In the genomic region with DNA sequence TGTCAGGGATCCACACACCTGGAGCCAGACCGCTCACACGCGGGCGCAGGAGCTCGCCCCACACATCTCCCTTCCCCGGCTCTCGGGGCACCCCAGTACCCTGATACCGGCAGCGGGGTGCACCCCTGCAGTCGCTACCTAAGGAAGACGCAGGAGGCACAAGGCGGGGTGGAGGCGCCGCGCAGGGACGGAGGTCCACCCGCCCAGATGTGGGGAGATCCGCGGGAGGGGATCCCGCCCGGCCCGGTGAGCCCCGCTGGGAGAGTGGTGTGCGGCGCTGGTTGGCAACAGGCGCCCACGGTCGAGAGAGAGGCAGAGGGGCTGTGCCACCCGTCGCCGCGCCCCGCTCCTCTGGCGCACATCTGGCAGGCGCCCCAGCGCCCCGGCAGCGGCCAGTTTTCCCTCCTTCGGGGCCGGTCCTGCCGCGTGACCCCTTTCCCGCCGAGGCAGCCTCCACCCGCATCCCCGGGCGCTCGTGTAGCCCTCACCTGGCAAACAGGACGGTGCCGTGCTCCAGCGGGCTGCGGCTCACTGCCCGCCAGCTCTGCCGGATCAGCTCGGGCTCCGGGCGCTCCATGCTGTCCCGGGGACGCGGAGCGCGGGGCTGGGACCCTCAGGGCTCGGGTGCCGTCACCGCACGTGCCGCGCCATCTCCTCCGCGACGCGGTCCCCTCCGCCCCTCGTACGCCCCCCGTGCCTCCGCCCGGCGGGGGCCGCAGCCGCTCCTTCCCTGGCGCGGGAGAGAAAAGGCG, we compare ENCODE assay signal across 2 cellular contexts.
TF ChIP-seq lines count a peak whose summit lies in the region.

No MANE protein-coding gene starts in this region.

TF ChIP-seq in A549, 52 proteins besides CTCF, POLR2A, EP300 and RAD21:
- TF ChIP-seq, protein P1, sequence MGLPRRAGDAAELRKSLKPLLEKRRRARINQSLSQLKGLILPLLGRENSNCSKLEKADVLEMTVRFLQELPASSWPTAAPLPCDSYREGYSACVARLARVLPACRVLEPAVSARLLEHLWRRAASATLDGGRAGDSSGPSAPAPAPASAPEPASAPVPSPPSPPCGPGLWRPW (IDR thresholded peaks at IDR 0.05): no peak
- TF ChIP-seq FOXS1 (CRISPR knock-in tag; IDR thresholded peaks at IDR 0.05) (no peak), FOSL2 (IDR thresholded peaks at IDR 0.05) (no peak), FOSL2 (CRISPR knock-in tag; IDR thresholded peaks at IDR 0.05) (no peak), RFX5 (IDR thresholded peaks at IDR 0.05) (no peak), RNF2 (IDR thresholded peaks at IDR 0.05; ENCODE audit: borderline replicate concordance, low read depth) (no peak)

TF ChIP-seq in H1, 55 proteins besides CTCF, POLR2A, EP300 and RAD21:
- TF ChIP-seq SRF (IDR thresholded peaks at IDR 0.05; ENCODE audit: low read depth, low read length) (no peak), SIX5 (IDR thresholded peaks at IDR 0.05; ENCODE audit: low read depth, low read length) (no peak), SP2 (IDR thresholded peaks at IDR 0.05; ENCODE audit: low read length) (no peak), EGR1 (IDR thresholded peaks at IDR 0.05; ENCODE audit: borderline replicate concordance, low read depth, low read length) (no peak), ZNF274 (IDR thresholded peaks at IDR 0.05; ENCODE audit: borderline replicate concordance, extremely low read depth, low read length) (no peak), JUND (IDR thresholded peaks at IDR 0.05; ENCODE audit: low read length) (no peak), SP4 (IDR thresholded peaks at IDR 0.05; ENCODE audit: low read length) (no peak), SUZ12 (IDR thresholded peaks at IDR 0.05; ENCODE audit: low read length) (peak; percentile 91), EZH2 (IDR thresholded peaks at IDR 0.05; ENCODE audit: low read depth, low read length, severe bottlenecking) (peak; percentile 92), MAFK (IDR thresholded peaks at IDR 0.05; ENCODE audit: low read depth, low read length) (no peak), GTF2F1 (IDR thresholded peaks at IDR 0.05; ENCODE audit: borderline replicate concordance, low read depth, low read length) (no peak), BACH1 (IDR thresholded peaks at IDR 0.05; ENCODE audit: low read length) (no peak), RNF2 (IDR thresholded peaks at IDR 0.05; ENCODE audit: borderline replicate concordance, low read depth, low read length, missing control alignments, poor library complexity, severe bottlenecking) (no peak), GABPA (IDR thresholded peaks at IDR 0.05; ENCODE audit: borderline replicate concordance, insufficient read depth, low read length) (peak; percentile 74; the same call in 1 of the 2 replicates), KDM4A (IDR thresholded peaks at IDR 0.05; ENCODE audit: low read depth, low read length, severe bottlenecking) (peak; percentile 65), SIRT6 (IDR thresholded peaks at IDR 0.05; ENCODE audit: low read length) (no peak), HDAC2 (IDR thresholded peaks at IDR 0.05; ENCODE audit: borderline replicate concordance in 1 of 2, low read depth in 2 of 2, low read length in 2 of 2) (no peak), FOSL1 (IDR thresholded peaks at IDR 0.05; ENCODE audit: insufficient read depth, low read depth, low read length) (no peak)
- TF ChIP-seq, protein P2, sequence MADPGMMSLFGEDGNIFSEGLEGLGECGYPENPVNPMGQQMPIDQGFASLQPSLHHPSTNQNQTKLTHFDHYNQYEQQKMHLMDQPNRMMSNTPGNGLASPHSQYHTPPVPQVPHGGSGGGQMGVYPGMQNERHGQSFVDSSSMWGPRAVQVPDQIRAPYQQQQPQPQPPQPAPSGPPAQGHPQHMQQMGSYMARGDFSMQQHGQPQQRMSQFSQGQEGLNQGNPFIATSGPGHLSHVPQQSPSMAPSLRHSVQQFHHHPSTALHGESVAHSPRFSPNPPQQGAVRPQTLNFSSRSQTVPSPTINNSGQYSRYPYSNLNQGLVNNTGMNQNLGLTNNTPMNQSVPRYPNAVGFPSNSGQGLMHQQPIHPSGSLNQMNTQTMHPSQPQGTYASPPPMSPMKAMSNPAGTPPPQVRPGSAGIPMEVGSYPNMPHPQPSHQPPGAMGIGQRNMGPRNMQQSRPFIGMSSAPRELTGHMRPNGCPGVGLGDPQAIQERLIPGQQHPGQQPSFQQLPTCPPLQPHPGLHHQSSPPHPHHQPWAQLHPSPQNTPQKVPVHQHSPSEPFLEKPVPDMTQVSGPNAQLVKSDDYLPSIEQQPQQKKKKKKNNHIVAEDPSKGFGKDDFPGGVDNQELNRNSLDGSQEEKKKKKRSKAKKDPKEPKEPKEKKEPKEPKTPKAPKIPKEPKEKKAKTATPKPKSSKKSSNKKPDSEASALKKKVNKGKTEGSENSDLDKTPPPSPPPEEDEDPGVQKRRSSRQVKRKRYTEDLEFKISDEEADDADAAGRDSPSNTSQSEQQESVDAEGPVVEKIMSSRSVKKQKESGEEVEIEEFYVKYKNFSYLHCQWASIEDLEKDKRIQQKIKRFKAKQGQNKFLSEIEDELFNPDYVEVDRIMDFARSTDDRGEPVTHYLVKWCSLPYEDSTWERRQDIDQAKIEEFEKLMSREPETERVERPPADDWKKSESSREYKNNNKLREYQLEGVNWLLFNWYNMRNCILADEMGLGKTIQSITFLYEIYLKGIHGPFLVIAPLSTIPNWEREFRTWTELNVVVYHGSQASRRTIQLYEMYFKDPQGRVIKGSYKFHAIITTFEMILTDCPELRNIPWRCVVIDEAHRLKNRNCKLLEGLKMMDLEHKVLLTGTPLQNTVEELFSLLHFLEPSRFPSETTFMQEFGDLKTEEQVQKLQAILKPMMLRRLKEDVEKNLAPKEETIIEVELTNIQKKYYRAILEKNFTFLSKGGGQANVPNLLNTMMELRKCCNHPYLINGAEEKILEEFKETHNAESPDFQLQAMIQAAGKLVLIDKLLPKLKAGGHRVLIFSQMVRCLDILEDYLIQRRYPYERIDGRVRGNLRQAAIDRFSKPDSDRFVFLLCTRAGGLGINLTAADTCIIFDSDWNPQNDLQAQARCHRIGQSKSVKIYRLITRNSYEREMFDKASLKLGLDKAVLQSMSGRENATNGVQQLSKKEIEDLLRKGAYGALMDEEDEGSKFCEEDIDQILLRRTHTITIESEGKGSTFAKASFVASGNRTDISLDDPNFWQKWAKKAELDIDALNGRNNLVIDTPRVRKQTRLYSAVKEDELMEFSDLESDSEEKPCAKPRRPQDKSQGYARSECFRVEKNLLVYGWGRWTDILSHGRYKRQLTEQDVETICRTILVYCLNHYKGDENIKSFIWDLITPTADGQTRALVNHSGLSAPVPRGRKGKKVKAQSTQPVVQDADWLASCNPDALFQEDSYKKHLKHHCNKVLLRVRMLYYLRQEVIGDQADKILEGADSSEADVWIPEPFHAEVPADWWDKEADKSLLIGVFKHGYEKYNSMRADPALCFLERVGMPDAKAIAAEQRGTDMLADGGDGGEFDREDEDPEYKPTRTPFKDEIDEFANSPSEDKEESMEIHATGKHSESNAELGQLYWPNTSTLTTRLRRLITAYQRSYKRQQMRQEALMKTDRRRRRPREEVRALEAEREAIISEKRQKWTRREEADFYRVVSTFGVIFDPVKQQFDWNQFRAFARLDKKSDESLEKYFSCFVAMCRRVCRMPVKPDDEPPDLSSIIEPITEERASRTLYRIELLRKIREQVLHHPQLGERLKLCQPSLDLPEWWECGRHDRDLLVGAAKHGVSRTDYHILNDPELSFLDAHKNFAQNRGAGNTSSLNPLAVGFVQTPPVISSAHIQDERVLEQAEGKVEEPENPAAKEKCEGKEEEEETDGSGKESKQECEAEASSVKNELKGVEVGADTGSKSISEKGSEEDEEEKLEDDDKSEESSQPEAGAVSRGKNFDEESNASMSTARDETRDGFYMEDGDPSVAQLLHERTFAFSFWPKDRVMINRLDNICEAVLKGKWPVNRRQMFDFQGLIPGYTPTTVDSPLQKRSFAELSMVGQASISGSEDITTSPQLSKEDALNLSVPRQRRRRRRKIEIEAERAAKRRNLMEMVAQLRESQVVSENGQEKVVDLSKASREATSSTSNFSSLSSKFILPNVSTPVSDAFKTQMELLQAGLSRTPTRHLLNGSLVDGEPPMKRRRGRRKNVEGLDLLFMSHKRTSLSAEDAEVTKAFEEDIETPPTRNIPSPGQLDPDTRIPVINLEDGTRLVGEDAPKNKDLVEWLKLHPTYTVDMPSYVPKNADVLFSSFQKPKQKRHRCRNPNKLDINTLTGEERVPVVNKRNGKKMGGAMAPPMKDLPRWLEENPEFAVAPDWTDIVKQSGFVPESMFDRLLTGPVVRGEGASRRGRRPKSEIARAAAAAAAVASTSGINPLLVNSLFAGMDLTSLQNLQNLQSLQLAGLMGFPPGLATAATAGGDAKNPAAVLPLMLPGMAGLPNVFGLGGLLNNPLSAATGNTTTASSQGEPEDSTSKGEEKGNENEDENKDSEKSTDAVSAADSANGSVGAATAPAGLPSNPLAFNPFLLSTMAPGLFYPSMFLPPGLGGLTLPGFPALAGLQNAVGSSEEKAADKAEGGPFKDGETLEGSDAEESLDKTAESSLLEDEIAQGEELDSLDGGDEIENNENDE (IDR thresholded peaks at IDR 0.05; ENCODE audit: insufficient replicate concordance, low read length): no peak
- TF ChIP-seq, protein P3, sequence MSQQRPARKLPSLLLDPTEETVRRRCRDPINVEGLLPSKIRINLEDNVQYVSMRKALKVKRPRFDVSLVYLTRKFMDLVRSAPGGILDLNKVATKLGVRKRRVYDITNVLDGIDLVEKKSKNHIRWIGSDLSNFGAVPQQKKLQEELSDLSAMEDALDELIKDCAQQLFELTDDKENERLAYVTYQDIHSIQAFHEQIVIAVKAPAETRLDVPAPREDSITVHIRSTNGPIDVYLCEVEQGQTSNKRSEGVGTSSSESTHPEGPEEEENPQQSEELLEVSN (IDR thresholded peaks at IDR 0.05): peak; percentile 95
- TF ChIP-seq, protein P4, sequence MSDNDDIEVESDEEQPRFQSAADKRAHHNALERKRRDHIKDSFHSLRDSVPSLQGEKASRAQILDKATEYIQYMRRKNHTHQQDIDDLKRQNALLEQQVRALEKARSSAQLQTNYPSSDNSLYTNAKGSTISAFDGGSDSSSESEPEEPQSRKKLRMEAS (IDR thresholded peaks at IDR 0.05): peak; percentile 71; the same call in 1 of the 2 replicates
